ENCODE assay signal across 17 cellular contexts in the genomic region with DNA sequence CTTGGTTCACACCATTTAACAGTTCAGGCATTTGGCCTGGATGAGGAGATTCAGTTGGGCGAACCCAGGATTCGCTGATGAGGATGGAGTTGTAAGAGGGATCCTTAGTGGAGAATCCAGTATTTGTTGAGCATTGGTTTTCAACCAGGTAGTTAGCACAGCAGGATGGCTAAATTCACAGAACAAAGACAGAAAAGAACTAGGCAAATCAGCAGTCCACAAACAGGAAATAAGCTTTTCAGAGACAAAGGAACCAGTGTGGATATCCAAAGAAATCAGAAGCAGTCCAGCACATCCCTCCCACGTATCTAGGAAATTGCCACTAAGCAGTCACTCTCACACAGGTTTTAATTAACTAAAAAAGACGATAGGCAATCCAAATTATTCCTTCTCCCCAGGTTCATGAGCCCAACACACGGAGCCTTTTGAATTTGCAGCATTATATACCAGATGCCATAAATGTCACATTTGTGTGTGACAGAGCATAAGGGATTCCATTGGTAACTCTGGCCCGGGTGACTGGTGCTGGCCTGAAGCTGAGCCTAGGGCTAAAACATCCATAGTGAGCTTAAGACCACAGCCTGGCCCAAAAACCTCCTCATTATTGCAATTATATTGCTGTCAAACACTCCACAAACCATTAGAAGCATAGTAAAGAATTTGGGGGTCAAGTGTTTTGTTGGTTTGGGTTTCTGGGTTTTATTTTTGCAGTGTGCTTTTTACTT.
A peak's percentile ranks its signal among the peaks of the same experiment; 100 is the strongest.
DNase-seq lines count a peak whose midpoint lies in the region; ATAC-seq and TF ChIP-seq lines count a peak whose summit lies in the region.
"Had no signal": no experiment of that assay in that cellular context is flagged by ENCODE, and none has a peak within 500 bp of the region (broad histone marks: within the 10 kb centered on the region; RNA-seq: fewer than 3 reads in every experiment).

No MANE protein-coding gene starts in this region.

- H3K36me3 Mint-ChIP-seq in CD4-positive, alpha-beta T cell (ENCODE audit: low read depth), result no peaks in the 10 kb centered on the region
- H3K36me3 Mint-ChIP-seq in WTC11 (no peaks in the 10 kb centered on the region), glutamatergic neuron (ENCODE audit: unreplicated experiment) (no peaks in the 10 kb centered on the region)
- H3K36me3 Mint-ChIP-seq: CD4-positive, CD25-positive, alpha-beta regulatory T cell had no signal

- CTCF ChIA-PET in CD4-positive, alpha-beta T cell (lab: Charles Lee), result no interaction called here
- CTCF ChIA-PET in WTC11 (lab: Charles Lee), result interaction anchor here (1.7 to 1.9 kb wide), 2 partner anchors 15 to 303 kb away, joined by 4 to 5 read pairs; no protein-coding TSS in a partner anchor

- DNase-seq in CD4-positive, alpha-beta T cell, result no peak
- DNase-seq in NCI-H2196 (lab: John Stamatoyannopoulos, UW; ENCODE audit: unreplicated experiment), result peak; percentile 78
- DNase-seq in WTC11 (ENCODE audit: low spot score), result no peak
- no peak for DNase-seq in glutamatergic neuron
- DNase-seq in NCI-H446 treated with DMSO at 0.1 percent for 48 hours (lab: John Stamatoyannopoulos, UW), result no peak
- no peak for DNase-seq in activated CD4-positive, alpha-beta T cell treated with anti-CD3 and anti-CD28 coated beads for 4 hours
- DNase-seq: activated CD4-positive, alpha-beta T cell treated with anti-CD3 and anti-CD28 coated beads for 36 hours; activated CD8-positive, alpha-beta memory T cell treated with anti-CD3 and anti-CD28 coated beads, Interleukin-2, amount 50 U/mL, for 48 hours; CD4-positive, CD25-positive, alpha-beta regulatory T cell; gastrocnemius medialis; NCI-H446; T-helper 9 cell had no signal

- H3K36me3 ChIP-seq in KOPT-K1 (ENCODE audit: insufficient read depth, low read length), result no peaks in the 10 kb centered on the region
- H3K36me3 ChIP-seq: ascending aorta, gastrocnemius medialis had no signal

- no peak overlapping the region for H3K27ac ChIP-seq in CD4-positive, alpha-beta T cell (ENCODE audit: low read depth, low read length)
- H3K27ac ChIP-seq in KOPT-K1 (ENCODE audit: low read depth, low read length, poor library complexity, severe bottlenecking), result peak overlapping the region; percentile 89
- H3K27ac ChIP-seq: ascending aorta, gastrocnemius medialis, parathyroid adenoma, SK-N-MC had no signal

- H3K9me3 Mint-ChIP-seq in CD4-positive, alpha-beta T cell, result no peaks in the 10 kb centered on the region
- H3K9me3 Mint-ChIP-seq in WTC11 (no peaks in the 10 kb centered on the region), glutamatergic neuron (ENCODE audit: unreplicated experiment) (peaks cover 2% of the 10 kb centered on the region)
- H3K9me3 Mint-ChIP-seq: CD4-positive, CD25-positive, alpha-beta regulatory T cell had no signal

- intact Hi-C loops in CD4-positive, alpha-beta T cell (cut with DNase I, micrococcal nuclease), result no loop called here

- no peak overlapping the region for H3K4me3 Mint-ChIP-seq in CD4-positive, alpha-beta T cell
- no peak overlapping the region for H3K4me3 Mint-ChIP-seq in WTC11
- H3K4me3 Mint-ChIP-seq in glutamatergic neuron (ENCODE audit: unreplicated experiment), result no peak overlapping the region
- H3K4me3 Mint-ChIP-seq: activated CD4-positive, alpha-beta T cell treated with anti-CD3 and anti-CD28 coated beads for 36 hours; CD4-positive, CD25-positive, alpha-beta regulatory T cell had no signal

- peaks cover 34% of the 10 kb centered on the region for H3K4me1 Mint-ChIP-seq in CD4-positive, alpha-beta T cell (ENCODE audit: low read depth)
- H3K4me1 Mint-ChIP-seq in WTC11 (peaks cover 70% of the 10 kb centered on the region), glutamatergic neuron (ENCODE audit: low read depth, unreplicated experiment) (peaks cover 5% of the 10 kb centered on the region)

- no peak for TF ChIP-seq CTCF in CD4-positive, alpha-beta T cell (IDR thresholded peaks at IDR 0.05)
- TF ChIP-seq CTCF in WTC11 (IDR thresholded peaks at IDR 0.05), result no peak
- no peak for TF ChIP-seq CTCF in glutamatergic neuron (IDR thresholded peaks at IDR 0.05; ENCODE audit: partially characterized antibody, unreplicated experiment)

- no peaks in the 10 kb centered on the region for H3K27me3 Mint-ChIP-seq in CD4-positive, alpha-beta T cell
- H3K27me3 Mint-ChIP-seq in WTC11 (ENCODE audit: low read depth) (no peaks in the 10 kb centered on the region), glutamatergic neuron (ENCODE audit: unreplicated experiment) (peaks cover 2% of the 10 kb centered on the region)
- H3K27me3 Mint-ChIP-seq: activated CD4-positive, alpha-beta T cell treated with anti-CD3 and anti-CD28 coated beads for 36 hours had no signal

- ATAC-seq in CD4-positive, alpha-beta T cell (ENCODE audit: poor library complexity), result no peak
- ATAC-seq in WTC11, result peak; percentile 41
- ATAC-seq in HG03520 (IDR thresholded peaks at IDR 0.05; ENCODE audit: unreplicated experiment), result no peak
- ATAC-seq: activated CD4-positive, alpha-beta T cell treated with anti-CD3 and anti-CD28 coated beads for 36 hours; gastrocnemius medialis had no signal

- no peaks in the 10 kb centered on the region for H3K9me3 ChIP-seq in CD4-positive, alpha-beta T cell (ENCODE audit: control insufficient read depth, low read length)
- H3K9me3 ChIP-seq in KOPT-K1 (ENCODE audit: insufficient read depth, low read length, poor library complexity, severe bottlenecking), result no peaks in the 10 kb centered on the region
- H3K9me3 ChIP-seq: ascending aorta, gastrocnemius medialis had no signal

- H3K27me3 ChIP-seq in CD4-positive, alpha-beta T cell (ENCODE audit: control insufficient read depth, insufficient read depth, low read length), result no peaks in the 10 kb centered on the region
- H3K27me3 ChIP-seq: ascending aorta, gastrocnemius medialis had no signal

- POLR2A ChIA-PET in CD4-positive, alpha-beta T cell (lab: Charles Lee), result no interaction called here
- POLR2A ChIA-PET in WTC11 (lab: Charles Lee), result no interaction called here

- H3K27ac Mint-ChIP-seq in CD4-positive, alpha-beta T cell, result peak overlapping the region; percentile 54
- H3K27ac Mint-ChIP-seq in WTC11 (peak overlapping the region; percentile 51), glutamatergic neuron (ENCODE audit: unreplicated experiment) (no peak overlapping the region)
- H3K27ac Mint-ChIP-seq: activated CD4-positive, alpha-beta T cell treated with anti-CD3 and anti-CD28 coated beads for 36 hours had no signal

TF ChIP-seq in WTC11, 78 proteins besides CTCF, POLR2A, EP300 and RAD21 (continues in another document):
- TF ChIP-seq, protein P1, sequence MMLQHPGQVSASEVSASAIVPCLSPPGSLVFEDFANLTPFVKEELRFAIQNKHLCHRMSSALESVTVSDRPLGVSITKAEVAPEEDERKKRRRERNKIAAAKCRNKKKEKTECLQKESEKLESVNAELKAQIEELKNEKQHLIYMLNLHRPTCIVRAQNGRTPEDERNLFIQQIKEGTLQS (CRISPR knock-in tag; conservative IDR thresholded peaks at IDR 0.05), result no peak
- TF ChIP-seq RORB (CRISPR knock-in tag; IDR thresholded peaks at IDR 0.05) (no peak), OVOL2 (CRISPR knock-in tag; IDR thresholded peaks at IDR 0.05; ENCODE audit: borderline replicate concordance) (no peak), ESRRA (CRISPR knock-in tag; IDR thresholded peaks at IDR 0.05; ENCODE audit: borderline replicate concordance) (no peak), ZBTB43 (CRISPR knock-in tag; IDR thresholded peaks at IDR 0.05) (no peak), SMAD4 (CRISPR knock-in tag; IDR thresholded peaks at IDR 0.05) (no peak), NR3C1 (CRISPR knock-in tag; conservative IDR thresholded peaks at IDR 0.05; ENCODE audit: low read depth) (no peak)
- TF ChIP-seq, protein P2, sequence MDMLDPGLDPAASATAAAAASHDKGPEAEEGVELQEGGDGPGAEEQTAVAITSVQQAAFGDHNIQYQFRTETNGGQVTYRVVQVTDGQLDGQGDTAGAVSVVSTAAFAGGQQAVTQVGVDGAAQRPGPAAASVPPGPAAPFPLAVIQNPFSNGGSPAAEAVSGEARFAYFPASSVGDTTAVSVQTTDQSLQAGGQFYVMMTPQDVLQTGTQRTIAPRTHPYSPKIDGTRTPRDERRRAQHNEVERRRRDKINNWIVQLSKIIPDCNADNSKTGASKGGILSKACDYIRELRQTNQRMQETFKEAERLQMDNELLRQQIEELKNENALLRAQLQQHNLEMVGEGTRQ (CRISPR knock-in tag; IDR thresholded peaks at IDR 0.05), result no peak
- TF ChIP-seq, protein P3, sequence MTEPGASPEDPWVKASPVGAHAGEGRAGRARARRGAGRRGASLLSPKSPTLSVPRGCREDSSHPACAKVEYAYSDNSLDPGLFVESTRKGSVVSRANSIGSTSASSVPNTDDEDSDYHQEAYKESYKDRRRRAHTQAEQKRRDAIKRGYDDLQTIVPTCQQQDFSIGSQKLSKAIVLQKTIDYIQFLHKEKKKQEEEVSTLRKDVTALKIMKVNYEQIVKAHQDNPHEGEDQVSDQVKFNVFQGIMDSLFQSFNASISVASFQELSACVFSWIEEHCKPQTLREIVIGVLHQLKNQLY (CRISPR knock-in tag; IDR thresholded peaks at IDR 0.05), result no peak
